1 cellular context compared by ENCODE assay signal in genomic region chr2:25885933-25886332, GRCh38.
TF ChIP-seq lines count a peak whose summit lies in the region.

No MANE protein-coding gene starts in this region.

TF ChIP-seq in GM23338, 12 proteins besides CTCF, POLR2A, EP300 and RAD21 (continued from another document):
- TF ChIP-seq, protein P1, sequence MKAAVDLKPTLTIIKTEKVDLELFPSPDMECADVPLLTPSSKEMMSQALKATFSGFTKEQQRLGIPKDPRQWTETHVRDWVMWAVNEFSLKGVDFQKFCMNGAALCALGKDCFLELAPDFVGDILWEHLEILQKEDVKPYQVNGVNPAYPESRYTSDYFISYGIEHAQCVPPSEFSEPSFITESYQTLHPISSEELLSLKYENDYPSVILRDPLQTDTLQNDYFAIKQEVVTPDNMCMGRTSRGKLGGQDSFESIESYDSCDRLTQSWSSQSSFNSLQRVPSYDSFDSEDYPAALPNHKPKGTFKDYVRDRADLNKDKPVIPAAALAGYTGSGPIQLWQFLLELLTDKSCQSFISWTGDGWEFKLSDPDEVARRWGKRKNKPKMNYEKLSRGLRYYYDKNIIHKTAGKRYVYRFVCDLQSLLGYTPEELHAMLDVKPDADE (IDR thresholded peaks at IDR 0.05) = no peak
- TF ChIP-seq EZH2phosphoT487 (IDR thresholded peaks at IDR 0.05; ENCODE audit: unreplicated experiment) (no peak), POLR2AphosphoS5 (IDR thresholded peaks at IDR 0.05; ENCODE audit: low read depth) (no peak), ZNF331 (CRISPR knock-in tag; IDR thresholded peaks at IDR 0.05; ENCODE audit: low read depth) (no peak)
